ENCODE assay signal across 13 cellular contexts in the genomic region with DNA sequence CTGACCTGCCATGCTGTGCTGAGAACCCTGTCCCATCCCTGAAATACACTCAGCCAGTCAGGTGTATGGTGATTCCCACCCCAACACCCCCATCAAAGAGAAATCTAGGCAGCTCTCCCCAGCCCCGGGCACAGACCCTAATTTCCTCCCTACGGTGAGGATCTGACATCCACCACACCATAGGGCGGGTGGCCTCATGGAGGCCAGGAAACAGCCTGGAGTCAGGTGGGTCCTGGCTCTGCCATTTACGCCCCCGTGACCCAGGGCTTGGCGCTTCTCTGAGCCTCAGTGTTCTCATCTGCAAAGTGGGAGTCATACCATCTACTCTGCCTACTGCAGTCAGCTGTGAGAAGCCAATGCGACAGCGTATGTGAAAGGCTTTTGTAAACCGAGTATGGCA. TPM values are rescaled to one million over a fixed set of nuclear protein-coding genes. Genes with fewer than 3 reads are reported as not detected.
"Had no signal": no experiment of that assay in that cellular context is flagged by ENCODE, and none has a peak within 500 bp of the region (broad histone marks: within the 10 kb centered on the region; RNA-seq: fewer than 3 reads in every experiment).

No MANE protein-coding gene starts in this region.

RNA-seq across cellular contexts. Expression of a gene that starts 27.4 kb away (rescaled TPM):
- total RNA-seq: hepatocyte, kidney, kidney epithelial cell, left cardiac atrium, left lobe of liver, left ventricle myocardium inferior, left ventricle myocardium superior, liver, lower lobe of right lung, lung microvascular endothelial cell, mammary epithelial cell, mesothelial cell of epicardium, myocyte had no signal
